In genomic region chr4:79906306-79906705, GRCh38 we compare ENCODE assay signal across 21 cellular contexts.
"Had no signal": no experiment of that assay in that cellular context is flagged by ENCODE, and none has a peak within 500 bp of the region (broad histone marks: within the 10 kb centered on the region; RNA-seq: fewer than 3 reads in every experiment).

No MANE protein-coding gene starts in this region.

- H3K9me3 Mint-ChIP-seq: natural killer cell; stimulated activated effector memory CD8-positive, alpha-beta T cell treated with anti-CD3 and anti-CD28 coated beads, Interleukin-12 subunit alpha, Interleukin-12 subunit beta, amount 100 ng/mL, for 72 hours had no signal

- H3K27ac Mint-ChIP-seq: natural killer cell; stimulated activated effector memory CD8-positive, alpha-beta T cell treated with anti-CD3 and anti-CD28 coated beads, Interleukin-12 subunit alpha, Interleukin-12 subunit beta, amount 100 ng/mL, for 72 hours had no signal

- H3K36me3 ChIP-seq: colonic mucosa, ovary, thyroid gland, uterus had no signal

- H3K4me1 Mint-ChIP-seq: neural crest cell; stimulated activated effector memory CD8-positive, alpha-beta T cell treated with anti-CD3 and anti-CD28 coated beads, Interleukin-12 subunit alpha, Interleukin-12 subunit beta, amount 100 ng/mL, for 72 hours had no signal

- H3K27ac ChIP-seq: colonic mucosa, foreskin keratinocyte, hepatocyte, ovary, suprapubic skin, thyroid gland, upper lobe of left lung, uterus had no signal

- H3K9me3 ChIP-seq: colonic mucosa, ovary, suprapubic skin, thyroid gland, upper lobe of left lung, uterus had no signal

- DNase-seq: colonic mucosa; dermis blood vessel endothelial cell; erythroblast; foreskin keratinocyte; mesendoderm; natural killer cell; nucleus accumbens; ovary; right cardiac atrium; small intestine; stimulated activated CD4-positive, alpha-beta T cell treated with anti-CD3 and anti-CD28 coated beads, Interleukin-12 subunit alpha, Interleukin-12 subunit beta, amount 100 ng/mL, for 4 hours; stimulated activated CD4-positive, alpha-beta T cell treated with anti-CD3 and anti-CD28 coated beads, Interleukin-2, amount 100 ng/mL, for 48 hours; stimulated activated CD8-positive, alpha-beta memory T cell treated with anti-CD3 and anti-CD28 coated beads, Interleukin-4, amount 100 ng/mL, for 48 hours; stimulated activated naive CD8-positive, alpha-beta T cell treated with anti-CD3 and anti-CD28 coated beads, Interleukin-15, Interleukin-2, amounts not matched to agents 100 U/mL and 50 U/mL, for 24 hours; thyroid gland; upper lobe of left lung; uterus had no signal

- H3K27me3 ChIP-seq: colonic mucosa, foreskin keratinocyte, hepatocyte, ovary, suprapubic skin, thyroid gland, upper lobe of left lung, uterus had no signal

- H3K4me3 ChIP-seq: colonic mucosa, hepatocyte, ovary, suprapubic skin, thyroid gland, upper lobe of left lung, uterus had no signal

- H3K36me3 Mint-ChIP-seq: natural killer cell had no signal

- H3K4me1 ChIP-seq: colonic mucosa, suprapubic skin, thyroid gland, upper lobe of left lung, uterus had no signal

- H3K4me3 Mint-ChIP-seq: neural crest cell; stimulated activated effector memory CD8-positive, alpha-beta T cell treated with anti-CD3 and anti-CD28 coated beads, Interleukin-12 subunit alpha, Interleukin-12 subunit beta, amount 100 ng/mL, for 72 hours had no signal

- ATAC-seq: foreskin keratinocyte; natural killer cell; right cardiac atrium; stimulated activated effector memory CD8-positive, alpha-beta T cell treated with anti-CD3 and anti-CD28 coated beads, Interleukin-12 subunit alpha, Interleukin-12 subunit beta, amount 100 ng/mL, for 72 hours; stimulated activated naive CD8-positive, alpha-beta T cell treated with anti-CD3 and anti-CD28 coated beads, Interleukin-15, Interleukin-2, amounts not matched to agents 100 U/mL and 50 U/mL, for 24 hours had no signal
